In genomic region chr17:45135192-45135977, GRCh38 we compare ENCODE assay signal across 8 cellular contexts. TPM values are rescaled to one million over a fixed set of nuclear protein-coding genes. Genes with fewer than 3 reads are reported as not detected.
DNase-seq lines count a peak whose midpoint lies in the region; ATAC-seq and TF ChIP-seq lines count a peak whose summit lies in the region.

TSS of gene ACBD4 (plus strand) at chr17:45135687. CDS start at chr17:45136145, 458 bp downstream.

- peaks cover 6% of the 10 kb centered on the region for H3K27me3 Mint-ChIP-seq in activated CD4-positive, alpha-beta T cell treated with anti-CD3 and anti-CD28 coated beads, Interleukin-2, amount 10 ng/mL, durations not matched to agents 7 days and 5 days

- peak within 1 kb of the TSS; percentile 60 for H3K27ac ChIP-seq in C4-2B

- ATAC-seq in GM19324 (IDR thresholded peaks at IDR 0.05; ENCODE audit: low FRiP score, unreplicated experiment): peak; percentile 72
- peak; percentile 80 for ATAC-seq in HG03520 (IDR thresholded peaks at IDR 0.05; ENCODE audit: unreplicated experiment)
- peak; percentile 71 for ATAC-seq in left lobe of liver

- CTCF ChIA-PET in activated CD4-positive, alpha-beta T cell treated with anti-CD3 and anti-CD28 coated beads, Interleukin-2, amount 10 ng/mL, durations not matched to agents 7 days and 5 days (lab: Charles Lee): interaction anchor here (0.6 to 4.9 kb wide), 97 partner anchors 10 to 1010 kb away, joined by 3 to 203 read pairs (median 7); partner anchors contain the start of genes EFTUD2, FMNL1, HEXIM1 and HEXIM2

- H3K4me1 Mint-ChIP-seq in activated CD4-positive, alpha-beta T cell treated with anti-CD3 and anti-CD28 coated beads, Interleukin-2, amount 10 ng/mL, durations not matched to agents 7 days and 5 days: peaks cover 17% of the 10 kb centered on the region

- no peaks in the 10 kb centered on the region for H3K9me3 Mint-ChIP-seq in activated CD4-positive, alpha-beta T cell treated with anti-CD3 and anti-CD28 coated beads, Interleukin-2, amount 10 ng/mL, durations not matched to agents 7 days and 5 days

- POLR2A ChIA-PET in activated CD4-positive, alpha-beta T cell treated with anti-CD3 and anti-CD28 coated beads, Interleukin-2, amount 10 ng/mL, durations not matched to agents 7 days and 5 days (lab: Charles Lee): interaction anchor here (0.9 to 1.1 kb wide), 3 partner anchors 12 to 17 kb away, joined by 3 to 5 read pairs (median 4); partner anchors contain the start of gene HEXIM1

- H3K4me3 Mint-ChIP-seq in activated CD4-positive, alpha-beta T cell treated with anti-CD3 and anti-CD28 coated beads, Interleukin-2, amount 10 ng/mL, durations not matched to agents 7 days and 5 days: peak within 1 kb of the TSS; percentile 91

- H3K36me3 Mint-ChIP-seq in activated CD4-positive, alpha-beta T cell treated with anti-CD3 and anti-CD28 coated beads, Interleukin-2, amount 10 ng/mL, durations not matched to agents 7 days and 5 days (ENCODE audit: low read depth): no peaks in the 10 kb centered on the region

- peak within 1 kb of the TSS; percentile 86 for H3K27ac Mint-ChIP-seq in activated CD4-positive, alpha-beta T cell treated with anti-CD3 and anti-CD28 coated beads, Interleukin-2, amount 10 ng/mL, durations not matched to agents 7 days and 5 days

- peak; percentile 100 for TF ChIP-seq CTCF in C4-2B (conservative IDR thresholded peaks at IDR 0.05)

- DNase-seq in NCI-H526 treated with DMSO at 0.1 percent for 48 hours (lab: John Stamatoyannopoulos, UW) (peak; percentile 97), dedifferentiated amniotic fluid mesenchymal stem cell (ENCODE audit: extremely low spot score) (peak; percentile 98), left lobe of liver (ENCODE audit: low spot score) (peak; percentile 98)
- DNase-seq in activated CD4-positive, alpha-beta T cell treated with anti-CD3 and anti-CD28 coated beads, Interleukin-2, amount 10 ng/mL, durations not matched to agents 7 days and 5 days: peak; percentile 98
- peak; percentile 94 for DNase-seq in stimulated activated CD4-positive, alpha-beta T cell treated with anti-CD3 and anti-CD28 coated beads, Interleukin-2, amount 100 ng/mL, for 4 hours (ENCODE audit: low read depth)

RNA-seq across cellular contexts. Expression of gene ACBD4, which starts in this region (rescaled TPM):
- total RNA-seq in activated CD4-positive, alpha-beta T cell treated with anti-CD3 and anti-CD28 coated beads, Interleukin-2, amount 10 ng/mL, durations not matched to agents 7 days and 5 days: 10 to 100 TPM; 18.4 to 19.7 TPM
- 90.3 TPM for total RNA-seq in left lobe of liver

Comparison
In these comparisons a context has a peak if more than half of its experiments do, and no peak if none do; other contexts are left out.
1. Peak in every context shown above with its lines: DNase-seq, ATAC-seq and H3K27ac ChIP-seq.